18 cellular contexts compared by ENCODE assay signal in genomic region chr16:82681592-82681991, GRCh38. TPM values are rescaled to one million over a fixed set of nuclear protein-coding genes. Genes with fewer than 3 reads are reported as not detected.
A peak's percentile ranks its signal among the peaks of the same experiment; 100 is the strongest.
DNase-seq lines count a peak whose midpoint lies in the region; ATAC-seq, FAIRE-seq and TF ChIP-seq lines count a peak whose summit lies in the region.
"Had no signal": no experiment of that assay in that cellular context is flagged by ENCODE, and none has a peak within 500 bp of the region (broad histone marks: within the 10 kb centered on the region; RNA-seq: fewer than 3 reads in every experiment).

No MANE protein-coding gene starts in this region.

- in situ Hi-C loops in GM13976 (cut with MboI; ENCODE audit: low sequenced_read_pairs, unreplicated experiment) = no loop called here

- H3K27ac ChIP-seq in H1 (ENCODE audit: low read depth, low read length) (no peak overlapping the region), neuronal stem cell (replicated peaks; ENCODE audit: low read length) (no peak overlapping the region)
- H3K27ac ChIP-seq: C4-2B, PC-9, SK-N-MC had no signal

- no peak for FAIRE-seq in H1 (lab: Jason Lieb, UNC)

- H4K5ac ChIP-seq in H1 (ENCODE audit: insufficient read length, low read depth, low read length) = no peak overlapping the region

- H3K36me3 ChIP-seq in H1 (ENCODE audit: control insufficient read depth in 2 of 4, insufficient read depth in 4 of 4, low read length in 3 of 4) = no peaks in the 10 kb centered on the region
- no peaks in the 10 kb centered on the region for H3K36me3 ChIP-seq in neuronal stem cell (replicated peaks in 1 of 2; ENCODE audit: control insufficient read depth in 2 of 2, insufficient read depth in 2 of 2, low read length in 2 of 2)

- H3K23me2 ChIP-seq in H1 (ENCODE audit: low read depth, low read length) = no peaks in the 10 kb centered on the region

- H2AK5ac ChIP-seq in H1 (ENCODE audit: low read depth, low read length) = no peak overlapping the region
- no peak overlapping the region for H2AK5ac ChIP-seq in neuronal stem cell (ENCODE audit: low read depth, low read length)

- POLR2A ChIA-PET in H1 (lab: Charles Lee; ENCODE audit: partially characterized antibody) = no interaction called here

- H3K23ac ChIP-seq in H1 (ENCODE audit: insufficient read length) (no peak overlapping the region), neuronal stem cell (ENCODE audit: low read depth, low read length, poor library complexity) (no peak overlapping the region)

- H3K4me3 ChIP-seq in H1 (ENCODE audit: extremely low read depth in 1 of 4, insufficient read depth in 2 of 4, low read depth in 3 of 4, low read length in 4 of 4) = no peak overlapping the region
- H3K4me3 ChIP-seq in neuronal stem cell (ENCODE audit: low read length in 2 of 2) = no peak overlapping the region
- H3K4me3 ChIP-seq: PC-9, SK-N-MC had no signal

- TF ChIP-seq CTCF in H1 (IDR thresholded peaks at IDR 0.05; ENCODE audit: control extremely low read depth in 1 of 3, insufficient read depth in 1 of 3, low read depth in 1 of 3, low read length in 3 of 3) = no peak
- no peak for TF ChIP-seq CTCF in GM13976 (IDR thresholded peaks at IDR 0.05; ENCODE audit: borderline replicate concordance, control extremely low read depth, extremely low read depth, insufficient read depth, missing control alignments)

- no peak overlapping the region for H3K56ac ChIP-seq in H1 (replicated peaks; ENCODE audit: insufficient read length, low read depth, low read length)

- no peak overlapping the region for H3K14ac ChIP-seq in H1 (ENCODE audit: insufficient read length)
- H3K14ac ChIP-seq in neuronal stem cell (ENCODE audit: low read length) = no peak overlapping the region

- H3K4me2 ChIP-seq in H1 (ENCODE audit: insufficient read depth in 1 of 2, low read depth in 2 of 2, low read length in 2 of 2) (no peak overlapping the region), neuronal stem cell (ENCODE audit: insufficient read depth, low read length, poor library complexity, severe bottlenecking) (no peak overlapping the region)
- H3K4me2 ChIP-seq: PC-9 had no signal

- H3K18ac ChIP-seq in H1 (ENCODE audit: extremely low read depth, low read length) = no peak overlapping the region
- peak overlapping the region; percentile 40 for H3K18ac ChIP-seq in neuronal stem cell (ENCODE audit: low read length)

- H2BK20ac ChIP-seq in H1 (ENCODE audit: low read length) = no peak overlapping the region

- intact Hi-C loops in Right ventricle myocardium superior (cut with DNase I) = no loop called here
- intact Hi-C loops in left cardiac atrium (cut with DNase I) = no loop called here

- H2AFZ ChIP-seq in H1 (ENCODE audit: low read length) (no peak overlapping the region), neuronal stem cell (ENCODE audit: low read length) (no peak overlapping the region)
- H2AFZ ChIP-seq: PC-9 had no signal

- no peak for TF ChIP-seq POLR2A in H1 (IDR thresholded peaks at IDR 0.05; ENCODE audit: control extremely low read depth in 1 of 2, low read depth in 2 of 2, low read length in 2 of 2)

- H4K8ac ChIP-seq in H1 (ENCODE audit: extremely low read depth, insufficient read depth, low read length) (no peak overlapping the region; the same call in 1 of the 2 replicates), neuronal stem cell (ENCODE audit: low read depth, low read length) (no peak overlapping the region)

- H2BK120ac ChIP-seq in H1 (replicated peaks; ENCODE audit: low read depth, low read length) = no peak overlapping the region
- no peak overlapping the region for H2BK120ac ChIP-seq in neuronal stem cell (ENCODE audit: low read depth, low read length)

- H3K4ac ChIP-seq in H1 (replicated peaks; ENCODE audit: insufficient read length, low read depth, low read length) (no peak overlapping the region), neuronal stem cell (ENCODE audit: low read length) (no peak overlapping the region)

- H3K79me2 ChIP-seq in H1 (ENCODE audit: control insufficient read depth in 1 of 2, insufficient read depth in 2 of 2, low read length in 2 of 2) = no peaks in the 10 kb centered on the region

- H3K9me3 ChIP-seq in H1 (ENCODE audit: insufficient read depth in 2 of 2, low read depth in 1 of 2, low read length in 1 of 2) (no peaks in the 10 kb centered on the region), neuronal stem cell (replicated peaks in 1 of 2; ENCODE audit: control insufficient read depth in 2 of 2, insufficient read depth in 1 of 2, low read depth in 1 of 2, low read length in 2 of 2) (no peaks in the 10 kb centered on the region)

- no peaks in the 10 kb centered on the region for H3K27me3 ChIP-seq in H1 (replicated peaks in 1 of 4; ENCODE audit: control insufficient read depth in 3 of 4, extremely low read depth in 1 of 4, insufficient read depth in 3 of 4, low read length in 3 of 4)
- H3K27me3 ChIP-seq in neuronal stem cell (ENCODE audit: control insufficient read depth in 3 of 3, insufficient read depth in 3 of 3, low read depth in 1 of 3, low read length in 3 of 3) = no peaks in the 10 kb centered on the region

- WGBS in H1 (ENCODE audit: extremely low coverage in 1 of 2, insufficient coverage in 1 of 2, insufficient read length in 1 of 2, insufficient replicate concordance in 2 of 2, low coverage in 1 of 2, low lambda C conversion rate in 2 of 2, missing lambda C conversion rate in 1 of 2), 2 experiments = 87% methylated on average over 11 of the region's 11 CpGs; no CpG with 5 or more reads in 1 of the 2 experiments
- no CpG with 5 or more reads among the region's 11 CpGs for WGBS in neuronal stem cell (ENCODE audit: extremely low coverage in 2 of 2, insufficient read length in 2 of 2, insufficient replicate concordance in 1 of 2), 2 donors

- H4K91ac ChIP-seq in H1 (replicated peaks; ENCODE audit: insufficient read length, low read length) (no peak overlapping the region), neuronal stem cell (ENCODE audit: low read depth, low read length, poor library complexity) (no peak overlapping the region)

- TF ChIP-seq EP300 in H1 (IDR thresholded peaks at IDR 0.05; ENCODE audit: borderline replicate concordance in 1 of 2, low read depth in 2 of 2, low read length in 2 of 2) = no peak

- H2BK15ac ChIP-seq in H1 (ENCODE audit: low read length) (0 out of 2 replicates have a peak overlapping the region, but pooled peaks have one; percentile 37), neuronal stem cell (ENCODE audit: low read length) (no peak overlapping the region)

- H2BK12ac ChIP-seq in H1 (ENCODE audit: low read depth, low read length) (no peak overlapping the region), neuronal stem cell (ENCODE audit: low read length) (no peak overlapping the region)

- CTCF ChIA-PET in H1 (lab: Charles Lee; ENCODE audit: partially characterized antibody) = interaction anchor here (0.9 kb wide), 1 partner anchor 41 kb away, joined by 3 read pairs; no protein-coding TSS in a partner anchor

- H4K20me1 ChIP-seq in H1 (replicated peaks in 1 of 2; ENCODE audit: control insufficient read depth in 1 of 2, insufficient read depth in 2 of 2, low read length in 2 of 2) = no peaks in the 10 kb centered on the region

- H2BK5ac ChIP-seq in H1 (ENCODE audit: low read depth, low read length) (no peak overlapping the region), neuronal stem cell (ENCODE audit: low read length) (no peak overlapping the region)

- ATAC-seq in Right ventricle myocardium superior (ENCODE audit: poor library complexity) = peak; percentile 71
- no peak for ATAC-seq in left cardiac atrium

- no peaks in the 10 kb centered on the region; the same call in 1 of the 2 replicates for H3K79me1 ChIP-seq in H1 (ENCODE audit: low read depth, low read length)
- H3K79me1 ChIP-seq in neuronal stem cell (ENCODE audit: low read depth, low read length) = no peaks in the 10 kb centered on the region

- DNase-seq in Right ventricle myocardium superior = peak; percentile 43
- DNase-seq in left cardiac atrium = no peak
- DNase-seq in NCI-H460 (ENCODE audit: extremely low read depth, low read depth) = peak; percentile 92
- DNase-seq in H1 (ENCODE audit: low read depth in 1 of 2, low spot score in 2 of 2) = no peak
- no peak for DNase-seq in neuronal stem cell (ENCODE audit: low spot score)
- no peak for DNase-seq in stimulated activated CD4-positive, alpha-beta T cell treated with anti-CD3 and anti-CD28 coated beads, Interleukin-4, amount 100 ng/mL, for 4 hours
- DNase-seq in GM13976 (ENCODE audit: low spot score) = no peak
- DNase-seq in DMS79 treated with DMSO at 0.1 percent for 48 hours (lab: John Stamatoyannopoulos, UW) = no peak
- DNase-seq: DMS 273 treated with DMSO at 0.1 percent for 48 hours, EL, H7, MV-4-11, NCI-H1436, NCI-H2029, NCI-H774, PC-9 had no signal

- H3K4me1 ChIP-seq in H1 (replicated peaks in 1 of 4; ENCODE audit: control insufficient read depth in 3 of 4, insufficient read depth in 4 of 4, low read length in 3 of 4) = no peaks in the 10 kb centered on the region
- H3K4me1 ChIP-seq in neuronal stem cell (ENCODE audit: control insufficient read depth in 2 of 2, insufficient read depth in 1 of 2, low read depth in 1 of 2, low read length in 2 of 2) = no peaks in the 10 kb centered on the region

- TF ChIP-seq RAD21 in H1 (IDR thresholded peaks at IDR 0.05 in 1 of 2, conservative IDR thresholded peaks at IDR 0.05 in 1 of 2; ENCODE audit: low read depth in 2 of 2, low read length in 2 of 2) = no peak

- H3K9ac ChIP-seq in H1 (replicated peaks in 1 of 4; ENCODE audit: extremely low read depth in 1 of 4, low read depth in 3 of 4, low read length in 3 of 4) (no peak overlapping the region), neuronal stem cell (ENCODE audit: low read depth, low read length, poor library complexity) (no peak overlapping the region)

TF ChIP-seq in H1, 55 proteins besides CTCF, POLR2A, EP300 and RAD21 (continues in another document):
- TF ChIP-seq CREB1 (IDR thresholded peaks at IDR 0.05) (no peak), CBX8 (IDR thresholded peaks at IDR 0.05; ENCODE audit: borderline replicate concordance, low read depth, low read length) (no peak), POLR2AphosphoS5 (IDR thresholded peaks at IDR 0.05; ENCODE audit: low read depth, low read length) (no peak), JUND (IDR thresholded peaks at IDR 0.05; ENCODE audit: low read length) (no peak)

RNA-seq across cellular contexts. Expression of gene CDH13, which starts 54.8 kb away (rescaled TPM):
- 166 TPM for total RNA-seq in Right ventricle myocardium superior
- total RNA-seq in left cardiac atrium = 100 to 1,000 TPM in 1 of 2 donors, 10 to 100 TPM in 1; 68.6 to 100 TPM
- total RNA-seq in NCI-H460 (2014; rRNA removed; shearing (Covaris generic)) = 108 and 123 TPM in 2 replicates
- polyA plus RNA-seq in NCI-H460 (2014; cell fraction: nucleus; rRNA removed) = 36.6 and 43.7 TPM in 2 replicates
- 2.3 and 2.6 TPM in 2 replicates for total RNA-seq in H1 (2021; fragmentation: NEBNext Ultra II Directional; extraction: Animal tissue kit (Norgen Biotek cat#: 25700))
- polyA plus RNA-seq in H1 (2011; rRNA removed) = 2.4 and 3.0 TPM in 2 replicates
- 2.9 TPM for polyA plus RNA-seq in H1 (2011; cell fraction: cytosol; rRNA removed)
- polyA plus RNA-seq in H1 (2011; cell fraction: nucleus; rRNA removed) = 3.3 TPM
- polyA plus RNA-seq in H1 (2012, experiment 1 of 2) = 2.6 to 4.2 TPM (median 3.1 TPM) in 4 replicates
- 0.58 TPM for polyA plus RNA-seq in H1 (2012, experiment 2 of 2)
- 2.6 TPM for polyA plus RNA-seq in H1 (2013, experiment 1 of 2)
- polyA plus RNA-seq in H1 (2013, experiment 2 of 2) = 3.2 TPM
- polyA minus RNA-seq in H1 (2011; rRNA and poly(A)+ RNA removed) = 6.2 and 14.0 TPM in 2 replicates
- polyA minus RNA-seq in H1 (2011; cell fraction: cytosol; rRNA and poly(A)+ RNA removed) = 2.7 TPM
- 22.6 TPM for polyA minus RNA-seq in H1 (2011; cell fraction: nucleus; rRNA and poly(A)+ RNA removed)
- polyA plus RNA-seq in neuronal stem cell (2013, experiment 1 of 2) = 1.0 TPM
- polyA plus RNA-seq in neuronal stem cell (2013, experiment 2 of 2) = 0.75 TPM

Comparison
In these comparisons a context has a peak if more than half of its experiments do, and no peak if none do; other contexts are left out.
1. DNase-seq: peak in Right ventricle myocardium superior (single experiment) and NCI-H460 (single experiment); none in left cardiac atrium (single experiment), H1 (0 of 2), neuronal stem cell (single experiment), stimulated activated CD4-positive, alpha-beta T cell treated with anti-CD3 and anti-CD28 coated beads, Interleukin-4, amount 100 ng/mL, for 4 hours (0 of 2), GM13976 (single experiment) and DMS79 treated with DMSO at 0.1 percent for 48 hours (single experiment).
2. RNA of gene CDH13, which starts 54.8 kb away (total RNA-seq): 166 TPM in Right ventricle myocardium superior (single experiment), 108 to 123 TPM in NCI-H460 and 68.6 to 100 TPM in left cardiac atrium; 2.3 to 2.6 TPM in H1; every median in the first group is over 10 times any median in the second.